Comparison of ENCODE assay signal across 10 cellular contexts in the genomic region with DNA sequence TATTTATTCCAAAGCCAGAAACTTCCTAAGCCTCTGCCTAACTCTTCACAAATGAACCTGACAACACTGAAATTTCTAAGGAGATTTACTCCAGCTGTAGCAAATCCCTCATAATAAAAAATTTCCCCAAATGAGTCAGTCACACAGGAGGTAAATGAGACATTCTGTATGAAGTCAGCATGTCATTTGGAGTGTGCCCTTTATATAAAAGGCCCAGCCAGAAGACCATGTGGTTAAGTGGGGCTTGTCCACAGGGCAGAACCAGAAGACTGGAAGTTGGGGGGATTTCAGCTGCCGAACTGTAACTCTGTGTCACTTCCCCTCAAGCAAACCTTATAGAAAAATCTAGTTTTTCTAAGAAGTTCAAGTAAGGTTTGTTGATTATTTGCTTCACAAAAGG. TPM values are rescaled to one million over a fixed set of nuclear protein-coding genes. Genes with fewer than 3 reads are reported as not detected.
DNase-seq lines count a peak whose midpoint lies in the region; ATAC-seq and TF ChIP-seq lines count a peak whose summit lies in the region.
"Had no signal": no experiment of that assay in that cellular context is flagged by ENCODE, and none has a peak within 500 bp of the region (broad histone marks: within the 10 kb centered on the region; RNA-seq: fewer than 3 reads in every experiment).

No MANE protein-coding gene starts in this region.

- TF ChIP-seq CTCF in kidney epithelial cell (IDR thresholded peaks at IDR 0.05; ENCODE audit: insufficient read depth, low read length, poor library complexity, severe bottlenecking), result no peak

- H3K36me3 ChIP-seq in kidney epithelial cell (ENCODE audit: control insufficient read depth, insufficient read depth, low read length) (no peaks in the 10 kb centered on the region), stomach smooth muscle (ENCODE audit: control insufficient read depth in 2 of 2, insufficient read depth in 2 of 2, low read length in 2 of 2) (peaks cover 0 to 12% of the 10 kb centered on the region in 2 donors)

- H3K4me3 ChIP-seq in kidney epithelial cell (ENCODE audit: low read depth, low read length) (no peak overlapping the region), stomach smooth muscle (ENCODE audit: low read length in 2 of 2) (no peak overlapping the region)

- H3K4me1 ChIP-seq in stomach smooth muscle (ENCODE audit: control insufficient read depth, insufficient read depth, low read length), result peaks cover 88% of the 10 kb centered on the region

- peak overlapping the region in 1 of 2 donors; percentile 34 for H3K9ac ChIP-seq in stomach smooth muscle (ENCODE audit: low read length in 2 of 2)

- DNase-seq in NCI-H82 (lab: John Stamatoyannopoulos, UW) (peak; percentile 39), NCI-H82 treated with DMSO at 0.1 percent for 48 hours (lab: John Stamatoyannopoulos, UW; ENCODE audit: unreplicated experiment) (no peak), amniotic epithelial cell (ENCODE audit: low read depth) (peak; percentile 67), kidney epithelial cell (ENCODE audit: low read depth) (peak; percentile 74), HT-29 (ENCODE audit: low spot score) (no peak), COLO829 (ENCODE audit: low spot score) (no peak)
- DNase-seq: NCI-H526 treated with DMSO at 0.1 percent for 48 hours, T-helper 2 cell had no signal

- ATAC-seq in HG03565 (IDR thresholded peaks at IDR 0.05; ENCODE audit: unreplicated experiment), result no peak

- H3K27me3 ChIP-seq in kidney epithelial cell (ENCODE audit: control insufficient read depth, insufficient read depth, low read length) (no peaks in the 10 kb centered on the region), stomach smooth muscle (ENCODE audit: control insufficient read depth in 1 of 2, insufficient read depth in 2 of 2, low read length in 2 of 2) (no peaks in the 10 kb centered on the region)

- H3K9me3 ChIP-seq in stomach smooth muscle (ENCODE audit: control insufficient read depth in 2 of 2, low read length in 2 of 2), result no peaks in the 10 kb centered on the region

- peak overlapping the region; percentile 89 for H3K27ac ChIP-seq in stomach smooth muscle (ENCODE audit: low read length)

RNA-seq across cellular contexts. Expression of gene NRP2, which starts 30.2 kb away (rescaled TPM):
- 78.6 and 90.2 TPM in 2 replicates for total RNA-seq in kidney epithelial cell
- total RNA-seq in HT-29 (2014; rRNA removed; shearing (Covaris generic)), result 1.1 and 1.2 TPM in 2 replicates

Comparison
In these comparisons a context has a peak if more than half of its experiments do, and no peak if none do; other contexts are left out.
1. DNase-seq: peak in NCI-H82 (single experiment), amniotic epithelial cell (single experiment) and kidney epithelial cell (single experiment); none in NCI-H82 treated with DMSO at 0.1 percent for 48 hours (single experiment), HT-29 (single experiment) and COLO829 (single experiment).
2. RNA of gene NRP2, which starts 30.2 kb away (total RNA-seq): 78.6 to 90.2 TPM in kidney epithelial cell; 1.1 to 1.2 TPM in HT-29; every median in the first group is over 10 times any median in the second.